ENCODE assay signal across 9 cellular contexts in the genomic region with DNA sequence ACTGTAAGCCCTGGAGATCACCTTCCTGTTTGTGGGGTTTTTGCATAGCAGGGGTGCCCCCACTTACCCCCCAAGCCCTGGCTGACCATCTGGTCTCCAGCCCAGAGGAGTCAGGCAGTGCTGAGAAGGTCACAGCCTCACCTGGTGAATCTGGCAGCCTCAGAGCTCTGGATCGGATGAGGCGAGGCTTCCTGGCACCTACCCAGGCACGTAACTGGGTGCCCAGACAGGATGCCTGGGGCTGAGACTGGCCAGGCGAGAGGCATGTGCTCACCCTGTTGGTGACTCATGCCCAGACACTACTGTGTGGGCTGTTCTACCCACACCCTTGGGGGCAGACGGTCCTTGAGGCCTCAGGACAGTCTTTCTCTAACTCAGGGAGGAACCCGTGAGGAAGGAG. TPM values are rescaled to one million over a fixed set of nuclear protein-coding genes. Genes with fewer than 3 reads are reported as not detected.
DNase-seq lines count a peak whose midpoint lies in the region; ATAC-seq and TF ChIP-seq lines count a peak whose summit lies in the region.
"Had no signal": no experiment of that assay in that cellular context is flagged by ENCODE, and none has a peak within 500 bp of the region (broad histone marks: within the 10 kb centered on the region; RNA-seq: fewer than 3 reads in every experiment).

No MANE protein-coding gene starts in this region.

- peak; percentile 99 for DNase-seq in EL
- peak; percentile 91 to 97 for DNase-seq in SJSA1 (ENCODE audit: low read depth in 1 of 2, low spot score in 2 of 2)
- peak; percentile 55 for DNase-seq in fibroblast of peridontal ligament (ENCODE audit: extremely low read depth)
- peak; percentile 87 for DNase-seq in prostate gland (ENCODE audit: low spot score)
- no peak for DNase-seq in GM20000 (ENCODE audit: low spot score)
- no peak for DNase-seq in NCI-H446 (lab: John Stamatoyannopoulos, UW)

- H3K9me3 ChIP-seq in SJSA1 (replicated peaks) (no peaks in the 10 kb centered on the region), prostate gland (no peaks in the 10 kb centered on the region)

- TF ChIP-seq POLR2A in prostate gland (IDR thresholded peaks at IDR 0.05), result no peak

- H3K36me3 ChIP-seq in SJSA1, result no peaks in the 10 kb centered on the region
- H3K36me3 ChIP-seq in prostate gland, result no peaks in the 10 kb centered on the region

- WGBS in prostate gland, result 9% methylated on average over 6 of the region's 6 CpGs

- H3K4me3 ChIP-seq in SJSA1, result peak overlapping the region; percentile 3; the same call in 1 of the 2 replicates
- H3K4me3 ChIP-seq in prostate gland, result no peak overlapping the region

- no peaks in the 10 kb centered on the region for H3K27me3 ChIP-seq in SJSA1 (replicated peaks)
- no peaks in the 10 kb centered on the region for H3K27me3 ChIP-seq in prostate gland (replicated peaks; ENCODE audit: insufficient read depth)

- intact Hi-C loops in prostate gland (cut with DNase I), result loop anchor here (10.0 kb wide), 1 partner anchor 279 kb away; no protein-coding TSS in a partner anchor

- TF ChIP-seq CTCF in prostate gland (IDR thresholded peaks at IDR 0.05) (no peak), GM20000 (IDR thresholded peaks at IDR 0.05; ENCODE audit: extremely low read depth, missing control alignments) (no peak)

- ATAC-seq in HG02884 (IDR thresholded peaks at IDR 0.05; ENCODE audit: unreplicated experiment), result no peak
- no peak for ATAC-seq in HG02885 (IDR thresholded peaks at IDR 0.05; ENCODE audit: poor library complexity, unreplicated experiment)

- H3K4me1 ChIP-seq in SJSA1 (replicated peaks), result peaks cover 61% of the 10 kb centered on the region
- peaks cover 5% of the 10 kb centered on the region for H3K4me1 ChIP-seq in prostate gland (replicated peaks)

- H3K27ac ChIP-seq in SJSA1 (peak overlapping the region; percentile 92), prostate gland (no peak overlapping the region)

RNA-seq across cellular contexts. Expression of a gene that starts 15.2 kb away (rescaled TPM):
- total RNA-seq in SJSA1 (2014; rRNA removed; shearing (Covaris generic)), result 1.0 and 3.6 TPM in 2 replicates
- 1 to 10 TPM in 1 of 2 donors, under 1 TPM in 1; 0.18 to 1.2 TPM for total RNA-seq in prostate gland
- total RNA-seq: subcutaneous adipose tissue had no signal

RNA-seq across cellular contexts. Expression of a gene that starts 28.7 kb away (rescaled TPM):
- 0.34 and 1.5 TPM in 2 replicates for total RNA-seq in SJSA1 (2014; rRNA removed; shearing (Covaris generic))
- total RNA-seq in prostate gland, result under 1 TPM; 0.18 to 0.34 TPM
- total RNA-seq: subcutaneous adipose tissue had no signal

Comparison
In these comparisons a context has a peak if more than half of its experiments do, and no peak if none do; other contexts are left out.
1. DNase-seq: peak in EL (single experiment), SJSA1 (2 of 2), fibroblast of peridontal ligament (single experiment) and prostate gland (single experiment); none in GM20000 (single experiment) and NCI-H446 (0 of 2).